Comparison of ENCODE assay signal across 2 cellular contexts in genomic region chr9:97498846-97499245, GRCh38. TPM values are rescaled to one million over a fixed set of nuclear protein-coding genes. Genes with fewer than 3 reads are reported as not detected.
"Had no signal": no experiment of that assay in that cellular context is flagged by ENCODE, and none has a peak within 500 bp of the region (broad histone marks: within the 10 kb centered on the region; RNA-seq: fewer than 3 reads in every experiment).

No MANE protein-coding gene starts in this region.

RNA-seq across cellular contexts. Expression of gene TMOD1, which starts 2.6 kb away (rescaled TPM):
- total RNA-seq: LHCN-M2, OCI-LY7 had no signal
